ENCODE assay signal across 1 cellular context in the genomic region with DNA sequence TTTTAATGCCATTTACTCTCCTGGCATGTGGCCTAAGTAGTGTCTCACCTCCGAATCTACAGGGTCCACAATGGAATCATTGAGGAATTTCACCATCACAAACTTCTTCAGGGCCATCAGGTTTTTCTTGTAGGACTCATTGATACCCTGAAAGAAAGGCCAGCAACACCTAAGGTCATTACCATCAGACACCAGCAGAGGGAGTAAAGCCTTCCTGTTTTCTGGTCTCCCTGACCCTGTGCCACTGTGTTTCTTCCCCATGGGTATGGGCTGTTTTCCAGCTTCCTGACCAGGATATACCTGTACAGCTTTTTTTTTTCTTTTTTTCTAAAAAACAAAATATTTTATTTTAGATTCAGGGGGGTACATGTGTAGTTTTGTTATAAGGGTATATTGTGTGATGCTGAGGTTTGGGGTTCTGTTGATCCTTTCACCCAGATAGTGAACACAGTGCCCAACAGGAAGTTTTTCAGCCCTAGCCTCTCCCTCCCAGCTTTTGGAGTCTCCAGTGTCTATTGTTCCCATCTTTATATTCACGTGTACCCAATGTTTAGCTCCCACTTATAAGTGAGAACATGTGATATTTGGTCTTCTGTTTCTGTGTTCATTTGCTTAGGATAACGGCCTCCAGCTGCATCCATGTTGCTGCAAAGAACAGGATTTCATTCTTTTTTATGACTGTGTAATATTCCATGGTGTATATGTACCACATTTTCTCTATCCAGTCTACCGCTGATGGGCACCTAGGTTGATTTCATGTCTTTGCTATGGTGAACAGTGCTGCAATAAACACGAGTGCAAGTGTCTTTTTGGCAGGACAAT.
TF ChIP-seq lines count a peak whose summit lies in the region.

No MANE protein-coding gene starts in this region.

TF ChIP-seq in H1, 55 proteins besides CTCF, POLR2A, EP300 and RAD21 (continued from another document):
- TF ChIP-seq, protein P1, sequence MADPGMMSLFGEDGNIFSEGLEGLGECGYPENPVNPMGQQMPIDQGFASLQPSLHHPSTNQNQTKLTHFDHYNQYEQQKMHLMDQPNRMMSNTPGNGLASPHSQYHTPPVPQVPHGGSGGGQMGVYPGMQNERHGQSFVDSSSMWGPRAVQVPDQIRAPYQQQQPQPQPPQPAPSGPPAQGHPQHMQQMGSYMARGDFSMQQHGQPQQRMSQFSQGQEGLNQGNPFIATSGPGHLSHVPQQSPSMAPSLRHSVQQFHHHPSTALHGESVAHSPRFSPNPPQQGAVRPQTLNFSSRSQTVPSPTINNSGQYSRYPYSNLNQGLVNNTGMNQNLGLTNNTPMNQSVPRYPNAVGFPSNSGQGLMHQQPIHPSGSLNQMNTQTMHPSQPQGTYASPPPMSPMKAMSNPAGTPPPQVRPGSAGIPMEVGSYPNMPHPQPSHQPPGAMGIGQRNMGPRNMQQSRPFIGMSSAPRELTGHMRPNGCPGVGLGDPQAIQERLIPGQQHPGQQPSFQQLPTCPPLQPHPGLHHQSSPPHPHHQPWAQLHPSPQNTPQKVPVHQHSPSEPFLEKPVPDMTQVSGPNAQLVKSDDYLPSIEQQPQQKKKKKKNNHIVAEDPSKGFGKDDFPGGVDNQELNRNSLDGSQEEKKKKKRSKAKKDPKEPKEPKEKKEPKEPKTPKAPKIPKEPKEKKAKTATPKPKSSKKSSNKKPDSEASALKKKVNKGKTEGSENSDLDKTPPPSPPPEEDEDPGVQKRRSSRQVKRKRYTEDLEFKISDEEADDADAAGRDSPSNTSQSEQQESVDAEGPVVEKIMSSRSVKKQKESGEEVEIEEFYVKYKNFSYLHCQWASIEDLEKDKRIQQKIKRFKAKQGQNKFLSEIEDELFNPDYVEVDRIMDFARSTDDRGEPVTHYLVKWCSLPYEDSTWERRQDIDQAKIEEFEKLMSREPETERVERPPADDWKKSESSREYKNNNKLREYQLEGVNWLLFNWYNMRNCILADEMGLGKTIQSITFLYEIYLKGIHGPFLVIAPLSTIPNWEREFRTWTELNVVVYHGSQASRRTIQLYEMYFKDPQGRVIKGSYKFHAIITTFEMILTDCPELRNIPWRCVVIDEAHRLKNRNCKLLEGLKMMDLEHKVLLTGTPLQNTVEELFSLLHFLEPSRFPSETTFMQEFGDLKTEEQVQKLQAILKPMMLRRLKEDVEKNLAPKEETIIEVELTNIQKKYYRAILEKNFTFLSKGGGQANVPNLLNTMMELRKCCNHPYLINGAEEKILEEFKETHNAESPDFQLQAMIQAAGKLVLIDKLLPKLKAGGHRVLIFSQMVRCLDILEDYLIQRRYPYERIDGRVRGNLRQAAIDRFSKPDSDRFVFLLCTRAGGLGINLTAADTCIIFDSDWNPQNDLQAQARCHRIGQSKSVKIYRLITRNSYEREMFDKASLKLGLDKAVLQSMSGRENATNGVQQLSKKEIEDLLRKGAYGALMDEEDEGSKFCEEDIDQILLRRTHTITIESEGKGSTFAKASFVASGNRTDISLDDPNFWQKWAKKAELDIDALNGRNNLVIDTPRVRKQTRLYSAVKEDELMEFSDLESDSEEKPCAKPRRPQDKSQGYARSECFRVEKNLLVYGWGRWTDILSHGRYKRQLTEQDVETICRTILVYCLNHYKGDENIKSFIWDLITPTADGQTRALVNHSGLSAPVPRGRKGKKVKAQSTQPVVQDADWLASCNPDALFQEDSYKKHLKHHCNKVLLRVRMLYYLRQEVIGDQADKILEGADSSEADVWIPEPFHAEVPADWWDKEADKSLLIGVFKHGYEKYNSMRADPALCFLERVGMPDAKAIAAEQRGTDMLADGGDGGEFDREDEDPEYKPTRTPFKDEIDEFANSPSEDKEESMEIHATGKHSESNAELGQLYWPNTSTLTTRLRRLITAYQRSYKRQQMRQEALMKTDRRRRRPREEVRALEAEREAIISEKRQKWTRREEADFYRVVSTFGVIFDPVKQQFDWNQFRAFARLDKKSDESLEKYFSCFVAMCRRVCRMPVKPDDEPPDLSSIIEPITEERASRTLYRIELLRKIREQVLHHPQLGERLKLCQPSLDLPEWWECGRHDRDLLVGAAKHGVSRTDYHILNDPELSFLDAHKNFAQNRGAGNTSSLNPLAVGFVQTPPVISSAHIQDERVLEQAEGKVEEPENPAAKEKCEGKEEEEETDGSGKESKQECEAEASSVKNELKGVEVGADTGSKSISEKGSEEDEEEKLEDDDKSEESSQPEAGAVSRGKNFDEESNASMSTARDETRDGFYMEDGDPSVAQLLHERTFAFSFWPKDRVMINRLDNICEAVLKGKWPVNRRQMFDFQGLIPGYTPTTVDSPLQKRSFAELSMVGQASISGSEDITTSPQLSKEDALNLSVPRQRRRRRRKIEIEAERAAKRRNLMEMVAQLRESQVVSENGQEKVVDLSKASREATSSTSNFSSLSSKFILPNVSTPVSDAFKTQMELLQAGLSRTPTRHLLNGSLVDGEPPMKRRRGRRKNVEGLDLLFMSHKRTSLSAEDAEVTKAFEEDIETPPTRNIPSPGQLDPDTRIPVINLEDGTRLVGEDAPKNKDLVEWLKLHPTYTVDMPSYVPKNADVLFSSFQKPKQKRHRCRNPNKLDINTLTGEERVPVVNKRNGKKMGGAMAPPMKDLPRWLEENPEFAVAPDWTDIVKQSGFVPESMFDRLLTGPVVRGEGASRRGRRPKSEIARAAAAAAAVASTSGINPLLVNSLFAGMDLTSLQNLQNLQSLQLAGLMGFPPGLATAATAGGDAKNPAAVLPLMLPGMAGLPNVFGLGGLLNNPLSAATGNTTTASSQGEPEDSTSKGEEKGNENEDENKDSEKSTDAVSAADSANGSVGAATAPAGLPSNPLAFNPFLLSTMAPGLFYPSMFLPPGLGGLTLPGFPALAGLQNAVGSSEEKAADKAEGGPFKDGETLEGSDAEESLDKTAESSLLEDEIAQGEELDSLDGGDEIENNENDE (IDR thresholded peaks at IDR 0.05; ENCODE audit: insufficient replicate concordance, low read length) = no peak
